ENCODE assay signal across 28 cellular contexts in genomic region chr13:112727581-112727980, GRCh38. TPM values are rescaled to one million over a fixed set of nuclear protein-coding genes. Genes with fewer than 3 reads are reported as not detected.
DNase-seq lines count a peak whose midpoint lies in the region; ATAC-seq, FAIRE-seq and TF ChIP-seq lines count a peak whose summit lies in the region.
"Had no signal": no experiment of that assay in that cellular context is flagged by ENCODE, and none has a peak within 500 bp of the region (broad histone marks: within the 10 kb centered on the region; RNA-seq: fewer than 3 reads in every experiment).

No MANE protein-coding gene starts in this region.

- H3K23me2 ChIP-seq in H1 (ENCODE audit: low read depth, low read length), result no peaks in the 10 kb centered on the region; the same call in 1 of the 2 replicates

- no peak for ATAC-seq in CD4-positive, CD25-positive, alpha-beta regulatory T cell (ENCODE audit: low read depth in 2 of 2)
- ATAC-seq in lower lobe of right lung, result no peak
- ATAC-seq: activated CD4-positive, CD25-positive, alpha-beta regulatory T cell treated with anti-CD3 and anti-CD28 coated beads, Interleukin-2, amount 50 U/mL, for 24 hours; Panc1 had no signal

- H3K18ac ChIP-seq in H1 (ENCODE audit: extremely low read depth, low read length), result peak overlapping the region; percentile 68; the same call in 1 of the 2 replicates

- H3K79me2 ChIP-seq in H1 (ENCODE audit: control insufficient read depth in 1 of 2, insufficient read depth in 2 of 2, low read length in 2 of 2), result peaks cover 0 to 85% of the 10 kb centered on the region in 2 experiments; a peak in 2 of 4 replicates

- no peak overlapping the region for H3K9ac ChIP-seq in H1 (replicated peaks in 1 of 4; ENCODE audit: extremely low read depth in 1 of 4, low read depth in 3 of 4, low read length in 3 of 4)
- H3K9ac ChIP-seq: BLaER1 treated with 17β-estradiol and CSF1 and Interleukin-3, amounts not matched to agents 10 nM and 100 nM; KMS-11 had no signal

- no peak overlapping the region for H3K27ac ChIP-seq in CD4-positive, CD25-positive, alpha-beta regulatory T cell (ENCODE audit: insufficient read depth, low read length, poor library complexity, severe bottlenecking)
- no peak overlapping the region; the same call in 1 of the 2 replicates for H3K27ac ChIP-seq in H1 (ENCODE audit: low read depth, low read length)
- H3K27ac ChIP-seq in lower lobe of right lung, result no peak overlapping the region
- H3K27ac ChIP-seq: BLaER1 treated with 17β-estradiol and CSF1 and Interleukin-3, amounts not matched to agents 10 nM and 100 nM; brain microvascular endothelial cell; epithelial cell of prostate; KMS-11; prostate gland; SJCRH30 had no signal

- H4K20me1 ChIP-seq in H1 (replicated peaks in 1 of 2; ENCODE audit: control insufficient read depth in 1 of 2, insufficient read depth in 2 of 2, low read length in 2 of 2), result no peaks in the 10 kb centered on the region

- no peak overlapping the region for H3K4ac ChIP-seq in H1 (replicated peaks; ENCODE audit: insufficient read length, low read depth, low read length)

- intact Hi-C loops in posterior vena cava (cut with DNase I) (no loop called here), lower lobe of right lung (cut with DNase I) (no loop called here)

- TF ChIP-seq RAD21 in H1 (IDR thresholded peaks at IDR 0.05 in 1 of 2, conservative IDR thresholded peaks at IDR 0.05 in 1 of 2; ENCODE audit: low read depth in 2 of 2, low read length in 2 of 2), result no peak

- H3K79me1 ChIP-seq in H1 (ENCODE audit: low read depth, low read length), result peaks cover 24% of the 10 kb centered on the region

- no peak overlapping the region for H3K23ac ChIP-seq in H1 (ENCODE audit: insufficient read length)

- peaks cover 10% of the 10 kb centered on the region for H3K36me3 Mint-ChIP-seq in CD4-positive, CD25-positive, alpha-beta regulatory T cell
- H3K36me3 Mint-ChIP-seq: activated CD4-positive, alpha-beta memory T cell treated with anti-CD3 and anti-CD28 coated beads for 36 hours; type B pancreatic cell had no signal

- H3K14ac ChIP-seq in H1 (ENCODE audit: insufficient read length), result no peak overlapping the region

- no peak overlapping the region for H4K5ac ChIP-seq in H1 (ENCODE audit: insufficient read length, low read depth, low read length)

- H2BK120ac ChIP-seq in H1 (replicated peaks; ENCODE audit: low read depth, low read length), result no peak overlapping the region

- H3K4me3 ChIP-seq in CD4-positive, CD25-positive, alpha-beta regulatory T cell (ENCODE audit: low read depth, low read length), result no peak overlapping the region
- H3K4me3 ChIP-seq in H7 (ENCODE audit: insufficient read depth, low read depth, low read length) (no peak overlapping the region), H1 (ENCODE audit: extremely low read depth in 1 of 4, insufficient read depth in 2 of 4, low read depth in 3 of 4, low read length in 4 of 4) (no peak overlapping the region), lower lobe of right lung (no peak overlapping the region)
- H3K4me3 ChIP-seq: adrenal gland; BLaER1 treated with 17β-estradiol and CSF1 and Interleukin-3, amounts not matched to agents 10 nM and 100 nM; prostate gland; SJCRH30 had no signal

- no peaks in the 10 kb centered on the region for H3K27me3 ChIP-seq in CD4-positive, CD25-positive, alpha-beta regulatory T cell (ENCODE audit: control insufficient read depth, insufficient read depth, low read length)
- H3K27me3 ChIP-seq in H7 (ENCODE audit: control insufficient read depth, insufficient read depth, low read length) (no peaks in the 10 kb centered on the region), H1 (replicated peaks in 1 of 4; ENCODE audit: control insufficient read depth in 3 of 4, extremely low read depth in 1 of 4, insufficient read depth in 3 of 4, low read length in 3 of 4) (no peaks in the 10 kb centered on the region), lower lobe of right lung (ENCODE audit: low read depth) (no peaks in the 10 kb centered on the region)
- H3K27me3 ChIP-seq: adrenal gland; BLaER1 treated with 17β-estradiol and CSF1 and Interleukin-3, amounts not matched to agents 10 nM and 100 nM; brain microvascular endothelial cell; SJCRH30 had no signal

- H3K4me1 Mint-ChIP-seq in CD4-positive, CD25-positive, alpha-beta regulatory T cell, result peaks cover 3 to 47% (median 23%) of the 10 kb centered on the region in 4 donors

- FAIRE-seq in H1 (lab: Jason Lieb, UNC), result no peak
- FAIRE-seq: GM18507 had no signal

- no peaks in the 10 kb centered on the region for H3K9me3 ChIP-seq in CD4-positive, CD25-positive, alpha-beta regulatory T cell (ENCODE audit: control insufficient read depth in 2 of 2, low read length in 2 of 2)
- H3K9me3 ChIP-seq in H1 (ENCODE audit: insufficient read depth in 2 of 2, low read depth in 1 of 2, low read length in 1 of 2) (no peaks in the 10 kb centered on the region), lower lobe of right lung (no peaks in the 10 kb centered on the region)
- H3K9me3 ChIP-seq: adrenal gland; BLaER1 treated with 17β-estradiol and CSF1 and Interleukin-3, amounts not matched to agents 10 nM and 100 nM; prostate gland; SJCRH30 had no signal

- no peak overlapping the region for H2AK5ac ChIP-seq in H1 (ENCODE audit: low read depth, low read length)

- no peak overlapping the region; the same call in 1 of the 2 replicates for H2BK5ac ChIP-seq in H1 (ENCODE audit: low read depth, low read length)

- H4K91ac ChIP-seq in H1 (replicated peaks; ENCODE audit: insufficient read length, low read length), result no peak overlapping the region

- H3K4me3 Mint-ChIP-seq in CD4-positive, CD25-positive, alpha-beta regulatory T cell, result no peak overlapping the region
- H3K4me3 Mint-ChIP-seq: activated CD4-positive, alpha-beta memory T cell treated with anti-CD3 and anti-CD28 coated beads for 36 hours; activated naive CD4-positive, alpha-beta T cell treated with anti-CD3 and anti-CD28 coated beads for 36 hours; activated T-helper 1 cell treated with anti-CD3 and anti-CD28 coated beads, Interleukin-12 subunit alpha, Interleukin-12 subunit beta, Interleukin-2, Interleukin-4 antibody, amounts not matched to agents 30 ng/mL and 10 ng/mL and 1 ng/mL, durations not matched to agents 14 hours and 24 hours and 36 hours; type B pancreatic cell had no signal

- no peak for TF ChIP-seq EP300 in H1 (IDR thresholded peaks at IDR 0.05; ENCODE audit: borderline replicate concordance in 1 of 2, low read depth in 2 of 2, low read length in 2 of 2)

- no peak overlapping the region for H2BK20ac ChIP-seq in H1 (ENCODE audit: low read length)

- H3K27ac Mint-ChIP-seq in CD4-positive, CD25-positive, alpha-beta regulatory T cell, result peak overlapping the region in 2 of 3 donors; percentile 7 to 26
- H3K27ac Mint-ChIP-seq: activated CD4-positive, alpha-beta memory T cell treated with anti-CD3 and anti-CD28 coated beads for 36 hours; activated naive CD4-positive, alpha-beta T cell treated with anti-CD3 and anti-CD28 coated beads for 36 hours; activated T-helper 1 cell treated with anti-CD3 and anti-CD28 coated beads, Interleukin-12 subunit alpha, Interleukin-12 subunit beta, Interleukin-2, Interleukin-4 antibody, amounts not matched to agents 30 ng/mL and 10 ng/mL and 1 ng/mL, durations not matched to agents 14 hours and 24 hours and 36 hours; type B pancreatic cell had no signal

- H3K36me3 ChIP-seq in CD4-positive, CD25-positive, alpha-beta regulatory T cell (ENCODE audit: control insufficient read depth, insufficient read depth, low read length), result no peaks in the 10 kb centered on the region
- no peaks in the 10 kb centered on the region; the same call in 1 of the 2 replicates for H3K36me3 ChIP-seq in H7 (replicated peaks; ENCODE audit: control insufficient read depth, insufficient read depth, low read length)
- H3K36me3 ChIP-seq in H1 (ENCODE audit: control insufficient read depth in 2 of 4, insufficient read depth in 4 of 4, low read length in 3 of 4), result no peaks in the 10 kb centered on the region
- no peaks in the 10 kb centered on the region for H3K36me3 ChIP-seq in lower lobe of right lung
- H3K36me3 ChIP-seq: adrenal gland, brain microvascular endothelial cell, prostate gland, SJCRH30 had no signal

- peaks cover 11% of the 10 kb centered on the region for H3K4me1 ChIP-seq in CD4-positive, CD25-positive, alpha-beta regulatory T cell (ENCODE audit: control insufficient read depth, insufficient read depth, low read length, poor library complexity, severe bottlenecking)
- H3K4me1 ChIP-seq in H1 (replicated peaks in 1 of 4; ENCODE audit: control insufficient read depth in 3 of 4, insufficient read depth in 4 of 4, low read length in 3 of 4) (peaks cover 3 to 41% (median 19%) of the 10 kb centered on the region in 4 experiments), lower lobe of right lung (peaks cover 49% of the 10 kb centered on the region)
- H3K4me1 ChIP-seq: prostate gland had no signal

- no peak overlapping the region for H2AFZ ChIP-seq in H1 (ENCODE audit: low read length)

- H3K9me3 Mint-ChIP-seq in CD4-positive, CD25-positive, alpha-beta regulatory T cell, result no peaks in the 10 kb centered on the region
- H3K9me3 Mint-ChIP-seq: activated CD4-positive, alpha-beta memory T cell treated with anti-CD3 and anti-CD28 coated beads for 36 hours; activated naive CD4-positive, alpha-beta T cell treated with anti-CD3 and anti-CD28 coated beads for 36 hours; activated T-helper 1 cell treated with anti-CD3 and anti-CD28 coated beads, Interleukin-12 subunit alpha, Interleukin-12 subunit beta, Interleukin-2, Interleukin-4 antibody, amounts not matched to agents 30 ng/mL and 10 ng/mL and 1 ng/mL, durations not matched to agents 14 hours and 24 hours and 36 hours; type B pancreatic cell had no signal

- POLR2A ChIA-PET in H1 (lab: Charles Lee; ENCODE audit: partially characterized antibody), result interaction anchor here (1.1 to 3.9 kb wide), 2 partner anchors 10 to 15 kb away, joined by 3 to 19 read pairs; no protein-coding TSS in a partner anchor

- H3K27me3 Mint-ChIP-seq in CD4-positive, CD25-positive, alpha-beta regulatory T cell, result no peaks in the 10 kb centered on the region
- H3K27me3 Mint-ChIP-seq: activated CD4-positive, alpha-beta memory T cell treated with anti-CD3 and anti-CD28 coated beads for 36 hours; type B pancreatic cell had no signal

- no peak overlapping the region for H4K8ac ChIP-seq in H1 (ENCODE audit: extremely low read depth, insufficient read depth, low read length)

- H2BK15ac ChIP-seq in H1 (ENCODE audit: low read length), result no peak overlapping the region

- H2BK12ac ChIP-seq in H1 (ENCODE audit: low read depth, low read length), result 0 out of 2 replicates have a peak overlapping the region, but pooled peaks have one; percentile 50

- WGBS in H1 (ENCODE audit: extremely low coverage in 1 of 2, insufficient coverage in 1 of 2, insufficient read length in 1 of 2, insufficient replicate concordance in 2 of 2, low coverage in 1 of 2, low lambda C conversion rate in 2 of 2, missing lambda C conversion rate in 1 of 2), 2 experiments, result 87% methylated on average over 17 of the region's 17 CpGs; no CpG with 5 or more reads in 1 of the 2 experiments

- TF ChIP-seq CTCF in H1 (IDR thresholded peaks at IDR 0.05; ENCODE audit: control extremely low read depth in 1 of 3, insufficient read depth in 1 of 3, low read depth in 1 of 3, low read length in 3 of 3), result no peak
- no peak for TF ChIP-seq CTCF in lower lobe of right lung (IDR thresholded peaks at IDR 0.05)

- no peak overlapping the region for H3K56ac ChIP-seq in H1 (replicated peaks; ENCODE audit: insufficient read length, low read depth, low read length)

- no peak overlapping the region for H3K4me2 ChIP-seq in H1 (ENCODE audit: insufficient read depth in 1 of 2, low read depth in 2 of 2, low read length in 2 of 2)
- H3K4me2 ChIP-seq: BLaER1 treated with 17β-estradiol and CSF1 and Interleukin-3, amounts not matched to agents 10 nM and 100 nM; KMS-11 had no signal

- TF ChIP-seq POLR2A in H1 (IDR thresholded peaks at IDR 0.05; ENCODE audit: control extremely low read depth in 1 of 2, low read depth in 2 of 2, low read length in 2 of 2), result no peak

- CTCF ChIA-PET in H1 (lab: Charles Lee; ENCODE audit: partially characterized antibody), result interaction anchor here (1.4 kb wide), 1 partner anchor 17 kb away, joined by 4 read pairs; no protein-coding TSS in a partner anchor

- no peak for DNase-seq in CD4-positive, CD25-positive, alpha-beta regulatory T cell
- DNase-seq in H7 (peak; percentile 74), H1 (ENCODE audit: low read depth in 1 of 2, low spot score in 2 of 2) (no peak), posterior vena cava (ENCODE audit: low spot score) (peak; percentile 59), lower lobe of right lung (no peak), NCI-H1694 treated with DMSO at 0.1 percent for 48 hours (lab: John Stamatoyannopoulos, UW) (no peak), dedifferentiated amniotic fluid mesenchymal stem cell (ENCODE audit: extremely low spot score) (no peak)
- DNase-seq: activated CD4-positive, alpha-beta memory T cell treated with anti-CD3 and anti-CD28 coated beads for 36 hours; activated CD8-positive, alpha-beta memory T cell treated with anti-CD3 and anti-CD28 coated beads, Interleukin-2, amount 50 U/mL, for 4 hours; activated naive CD4-positive, alpha-beta T cell treated with anti-CD3 and anti-CD28 coated beads for 36 hours; adrenal gland; brain microvascular endothelial cell; Calu3; effector CD4-positive, alpha-beta T cell; mesendoderm; NCI-H1436 treated with DMSO at 0.1 percent for 48 hours; NCI-H524 treated with DMSO at 0.1 percent for 48 hours; SJCRH30; T-helper 1 cell had no signal

RNA-seq across cellular contexts. Expression of gene ATP11A, which starts 37.7 kb away (rescaled TPM):
- 75.7 TPM for total RNA-seq in CD4-positive, CD25-positive, alpha-beta regulatory T cell
- polyA plus RNA-seq in CD4-positive, CD25-positive, alpha-beta regulatory T cell, result 1 to 10 TPM; 3.8 to 6.6 (median 4.9) TPM
- 9.9 and 14.7 TPM in 2 replicates for total RNA-seq in H7 (2014; rRNA removed; shearing (Covaris generic))
- total RNA-seq in H1 (2021; fragmentation: NEBNext Ultra II Directional; extraction: Animal tissue kit (Norgen Biotek cat#: 25700)), result 72.9 and 78.5 TPM in 2 replicates
- 28.8 and 30.7 TPM in 2 replicates for polyA plus RNA-seq in H1 (2011; rRNA removed)
- 14.9 TPM for polyA plus RNA-seq in H1 (2011; cell fraction: cytosol; rRNA removed)
- 83.2 TPM for polyA plus RNA-seq in H1 (2011; cell fraction: nucleus; rRNA removed)
- polyA plus RNA-seq in H1 (2012, experiment 1 of 2), result 31.1 to 42.5 TPM (median 35.7 TPM) in 4 replicates
- polyA plus RNA-seq in H1 (2012, experiment 2 of 2), result 4.6 TPM
- 30.6 TPM for polyA plus RNA-seq in H1 (2013, experiment 1 of 2)
- polyA plus RNA-seq in H1 (2013, experiment 2 of 2), result 28.1 TPM
- polyA minus RNA-seq in H1 (2011; rRNA and poly(A)+ RNA removed), result 35.6 and 46.4 TPM in 2 replicates
- 49.0 TPM for polyA minus RNA-seq in H1 (2011; cell fraction: cytosol; rRNA and poly(A)+ RNA removed)
- 68.1 TPM for polyA minus RNA-seq in H1 (2011; cell fraction: nucleus; rRNA and poly(A)+ RNA removed)
- 10 to 100 TPM; 52.4 to 55.5 TPM for total RNA-seq in posterior vena cava
- total RNA-seq in lower lobe of right lung, result 281 TPM

Comparison
In these comparisons a context has a peak if more than half of its experiments do, and no peak if none do; other contexts are left out.
1. DNase-seq: peak in H7 (single experiment) and posterior vena cava (single experiment); none in CD4-positive, CD25-positive, alpha-beta regulatory T cell (0 of 3), H1 (0 of 2), lower lobe of right lung (single experiment), NCI-H1694 treated with DMSO at 0.1 percent for 48 hours (single experiment) and dedifferentiated amniotic fluid mesenchymal stem cell (single experiment).